In the genomic region with DNA sequence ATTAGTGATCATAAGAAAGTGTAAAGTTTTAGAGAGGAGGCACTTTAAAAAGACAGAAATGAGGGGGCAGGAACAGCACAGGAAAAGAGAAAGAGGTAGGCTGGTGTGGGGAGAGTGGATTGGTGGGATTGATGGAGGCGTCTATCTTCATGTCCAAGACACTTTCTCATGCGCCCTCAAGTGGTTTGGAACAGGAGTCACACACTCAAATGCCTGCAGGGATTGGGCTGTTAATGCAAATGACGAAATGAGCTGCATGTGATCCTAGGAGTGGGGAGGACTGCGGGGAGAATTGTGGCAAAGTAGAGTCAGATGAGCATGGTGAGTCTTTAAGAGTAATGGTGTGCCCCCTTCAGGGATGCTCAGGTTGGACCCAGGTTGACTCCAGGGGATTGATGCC, we compare ENCODE assay signal across 9 cellular contexts. TPM values are rescaled to one million over a fixed set of nuclear protein-coding genes. Genes with fewer than 3 reads are reported as not detected.
DNase-seq lines count a peak whose midpoint lies in the region; ATAC-seq, FAIRE-seq and TF ChIP-seq lines count a peak whose summit lies in the region.
"Had no signal": no experiment of that assay in that cellular context is flagged by ENCODE, and none has a peak within 500 bp of the region (broad histone marks: within the 10 kb centered on the region; RNA-seq: fewer than 3 reads in every experiment).

No MANE protein-coding gene starts in this region.

- WGBS in heart right ventricle, 2 donors, result 8 to 44% methylated on average over 4 of the region's 4 CpGs
- WGBS in H1 (ENCODE audit: extremely low coverage in 1 of 2, insufficient coverage in 1 of 2, insufficient read length in 1 of 2, insufficient replicate concordance in 2 of 2, low coverage in 1 of 2, low lambda C conversion rate in 2 of 2, missing lambda C conversion rate in 1 of 2), 2 experiments, result 59% methylated on average over 4 of the region's 4 CpGs; no CpG with 5 or more reads in 1 of the 2 experiments

- peaks cover 0 to 34% (median 3%) of the 10 kb centered on the region in 7 donors for H3K27me3 ChIP-seq in heart right ventricle
- no peaks in the 10 kb centered on the region for H3K27me3 ChIP-seq in H1 (replicated peaks in 1 of 4; ENCODE audit: control insufficient read depth in 3 of 4, extremely low read depth in 1 of 4, insufficient read depth in 3 of 4, low read length in 3 of 4)
- no peaks in the 10 kb centered on the region for H3K27me3 ChIP-seq in right atrium auricular region

- no peak overlapping the region for H2BK12ac ChIP-seq in H1 (ENCODE audit: low read depth, low read length)

- H4K91ac ChIP-seq in H1 (replicated peaks; ENCODE audit: insufficient read length, low read length), result no peak overlapping the region

- H4K5ac ChIP-seq in H1 (ENCODE audit: insufficient read length, low read depth, low read length), result no peak overlapping the region

- ATAC-seq in heart right ventricle (peak in 3 of 8 donors; percentile 30 to 56 (median 51)), left ventricle myocardium superior (no peak), GM19023 (IDR thresholded peaks at IDR 0.05; ENCODE audit: unreplicated experiment) (no peak), HG03460 (IDR thresholded peaks at IDR 0.05; ENCODE audit: unreplicated experiment) (no peak)

- CTCF ChIA-PET in H1 (lab: Charles Lee; ENCODE audit: partially characterized antibody), result interaction anchor here (0.6 to 2.6 kb wide), 14 partner anchors 11 to 250 kb away, joined by 3 to 11 read pairs (median 3); no protein-coding TSS in a partner anchor

- H4K20me1 ChIP-seq in H1 (replicated peaks in 1 of 2; ENCODE audit: control insufficient read depth in 1 of 2, insufficient read depth in 2 of 2, low read length in 2 of 2), result no peaks in the 10 kb centered on the region

- no peak overlapping the region for H3K4me2 ChIP-seq in H1 (ENCODE audit: insufficient read depth in 1 of 2, low read depth in 2 of 2, low read length in 2 of 2)

- H2BK15ac ChIP-seq in H1 (ENCODE audit: low read length), result no peak overlapping the region

- H2BK120ac ChIP-seq in H1 (replicated peaks; ENCODE audit: low read depth, low read length), result no peak overlapping the region

- TF ChIP-seq RAD21 in H1 (IDR thresholded peaks at IDR 0.05 in 1 of 2, conservative IDR thresholded peaks at IDR 0.05 in 1 of 2; ENCODE audit: low read depth in 2 of 2, low read length in 2 of 2), result peak; percentile 35 to 56; a peak in 3 of 4 replicates

- no peak overlapping the region for H2BK20ac ChIP-seq in H1 (ENCODE audit: low read length)

- no peak overlapping the region for H3K4me3 ChIP-seq in heart right ventricle
- H3K4me3 ChIP-seq in H1 (ENCODE audit: extremely low read depth in 1 of 4, insufficient read depth in 2 of 4, low read depth in 3 of 4, low read length in 4 of 4), result no peak overlapping the region
- H3K4me3 ChIP-seq in right atrium auricular region, result no peak overlapping the region

- no peak overlapping the region for H4K8ac ChIP-seq in H1 (ENCODE audit: extremely low read depth, insufficient read depth, low read length)

- H3K36me3 ChIP-seq in heart right ventricle (no peaks in the 10 kb centered on the region), H1 (ENCODE audit: control insufficient read depth in 2 of 4, insufficient read depth in 4 of 4, low read length in 3 of 4) (no peaks in the 10 kb centered on the region), right atrium auricular region (no peaks in the 10 kb centered on the region)

- TF ChIP-seq CTCF in heart right ventricle (IDR thresholded peaks at IDR 0.05) (peak in 7 of 9 donors; percentile 28 to 56 (median 41)), H1 (IDR thresholded peaks at IDR 0.05; ENCODE audit: control extremely low read depth in 1 of 3, insufficient read depth in 1 of 3, low read depth in 1 of 3, low read length in 3 of 3) (peak; percentile 2 to 64 (median 48); a peak in 3 of 4 replicates), right atrium auricular region (IDR thresholded peaks at IDR 0.05) (peak in 1 of 2 donors; percentile 67)

- no peaks in the 10 kb centered on the region for H3K23me2 ChIP-seq in H1 (ENCODE audit: low read depth, low read length)

- no peak overlapping the region for H3K9ac ChIP-seq in H1 (replicated peaks in 1 of 4; ENCODE audit: extremely low read depth in 1 of 4, low read depth in 3 of 4, low read length in 3 of 4)

- TF ChIP-seq EP300 in H1 (IDR thresholded peaks at IDR 0.05; ENCODE audit: borderline replicate concordance in 1 of 2, low read depth in 2 of 2, low read length in 2 of 2), result no peak

- DNase-seq in heart right ventricle (peak in 1 of 2 donors; percentile 9), left ventricle myocardium superior (no peak), NCI-H524 (lab: John Stamatoyannopoulos, UW) (peak; percentile 15 to 68), H1 (ENCODE audit: low read depth in 1 of 2, low spot score in 2 of 2) (no peak), pulmonary artery endothelial cell (ENCODE audit: low read depth, low spot score) (peak; percentile 4), right atrium auricular region (ENCODE audit: low spot score) (no peak)

- H3K79me2 ChIP-seq in H1 (ENCODE audit: control insufficient read depth in 1 of 2, insufficient read depth in 2 of 2, low read length in 2 of 2), result no peaks in the 10 kb centered on the region

- peak overlapping the region; percentile 84; the same call in 1 of the 2 replicates for H2AFZ ChIP-seq in H1 (ENCODE audit: low read length)

- TF ChIP-seq POLR2A in H1 (IDR thresholded peaks at IDR 0.05; ENCODE audit: control extremely low read depth in 1 of 2, low read depth in 2 of 2, low read length in 2 of 2), result no peak

- FAIRE-seq in H1 (lab: Jason Lieb, UNC), result peak; percentile 58
- FAIRE-seq: GM18507 had no signal

- H3K56ac ChIP-seq in H1 (replicated peaks; ENCODE audit: insufficient read length, low read depth, low read length), result no peak overlapping the region

- no peak overlapping the region for H3K4ac ChIP-seq in H1 (replicated peaks; ENCODE audit: insufficient read length, low read depth, low read length)

- no peak overlapping the region for H3K14ac ChIP-seq in H1 (ENCODE audit: insufficient read length)

- no peaks in the 10 kb centered on the region for H3K79me1 ChIP-seq in H1 (ENCODE audit: low read depth, low read length)

- H3K18ac ChIP-seq in H1 (ENCODE audit: extremely low read depth, low read length), result no peak overlapping the region

- intact Hi-C loops in heart right ventricle (cut with DNase I), result no loop called here
- intact Hi-C loops in left ventricle myocardium superior (cut with micrococcal nuclease), result no loop called here

- POLR2A ChIA-PET in H1 (lab: Charles Lee; ENCODE audit: partially characterized antibody), result no interaction called here

- no peak overlapping the region for H2AK5ac ChIP-seq in H1 (ENCODE audit: low read depth, low read length)

- no peak overlapping the region for H2BK5ac ChIP-seq in H1 (ENCODE audit: low read depth, low read length)

- H3K23ac ChIP-seq in H1 (ENCODE audit: insufficient read length), result no peak overlapping the region

- H3K27ac ChIP-seq in heart right ventricle (no peak overlapping the region), H1 (ENCODE audit: low read depth, low read length) (no peak overlapping the region), right atrium auricular region (no peak overlapping the region)

- H3K4me1 ChIP-seq in heart right ventricle, result peaks cover 0 to 2% (median 0%) of the 10 kb centered on the region in 9 donors
- H3K4me1 ChIP-seq in H1 (replicated peaks in 1 of 4; ENCODE audit: control insufficient read depth in 3 of 4, insufficient read depth in 4 of 4, low read length in 3 of 4), result peaks cover 0 to 3% (median 0%) of the 10 kb centered on the region in 4 experiments; a peak in 2 of 7 replicates
- no peaks in the 10 kb centered on the region for H3K4me1 ChIP-seq in right atrium auricular region

- H3K9me3 ChIP-seq in heart right ventricle (no peaks in the 10 kb centered on the region), H1 (ENCODE audit: insufficient read depth in 2 of 2, low read depth in 1 of 2, low read length in 1 of 2) (no peaks in the 10 kb centered on the region), right atrium auricular region (no peaks in the 10 kb centered on the region)

RNA-seq across cellular contexts. Expression of a gene that starts 5.5 kb away (rescaled TPM):
- not detected for total RNA-seq in heart right ventricle
- polyA plus RNA-seq in heart right ventricle, result not detected
- total RNA-seq in left ventricle myocardium superior, result not detected
- not detected in 2 replicates for total RNA-seq in H1 (2021; fragmentation: NEBNext Ultra II Directional; extraction: Animal tissue kit (Norgen Biotek cat#: 25700))
- not detected in 2 replicates for polyA plus RNA-seq in H1 (2011; rRNA removed)
- not detected for polyA plus RNA-seq in H1 (2011; cell fraction: cytosol; rRNA removed)
- not detected for polyA plus RNA-seq in H1 (2011; cell fraction: nucleus; rRNA removed)
- not detected in 4 replicates for polyA plus RNA-seq in H1 (2012, experiment 1 of 2)
- polyA plus RNA-seq in H1 (2012, experiment 2 of 2), result not detected
- polyA plus RNA-seq in H1 (2013, experiment 1 of 2), result not detected
- not detected for polyA plus RNA-seq in H1 (2013, experiment 2 of 2)
- polyA minus RNA-seq in H1 (2011; rRNA and poly(A)+ RNA removed), result not detected in 2 replicates
- not detected for polyA minus RNA-seq in H1 (2011; cell fraction: cytosol; rRNA and poly(A)+ RNA removed)
- not detected for polyA minus RNA-seq in H1 (2011; cell fraction: nucleus; rRNA and poly(A)+ RNA removed)
- total RNA-seq in pulmonary artery endothelial cell, result not detected in 2 replicates
- total RNA-seq in right atrium auricular region, result not detected

RNA-seq across cellular contexts. Expression of a gene that starts 45.1 kb away (rescaled TPM):
- total RNA-seq in heart right ventricle (10 to 100 TPM; 30.5 to 47.1 (median 36.5) TPM), left ventricle myocardium superior (32.1 TPM), pulmonary artery endothelial cell (15.6 and 18.5 TPM in 2 replicates), right atrium auricular region (10 to 100 TPM; 21.5 to 36.4 TPM)
- polyA plus RNA-seq in heart right ventricle (10 to 100 TPM; 18.1 to 19.9 TPM), H1 (2011; rRNA removed) (18.5 TPM in 2 replicates)
- total RNA-seq in H1 (2021; fragmentation: NEBNext Ultra II Directional; extraction: Animal tissue kit (Norgen Biotek cat#: 25700)), result 30.4 and 32.2 TPM in 2 replicates
- 14.2 TPM for polyA plus RNA-seq in H1 (2011; cell fraction: cytosol; rRNA removed)
- 15.6 TPM for polyA plus RNA-seq in H1 (2011; cell fraction: nucleus; rRNA removed)
- 21.1 to 25.1 TPM (median 22.7 TPM) in 4 replicates for polyA plus RNA-seq in H1 (2012, experiment 1 of 2)
- polyA plus RNA-seq in H1 (2012, experiment 2 of 2), result 26.6 TPM
- polyA plus RNA-seq in H1 (2013, experiment 1 of 2), result 32.5 TPM
- polyA plus RNA-seq in H1 (2013, experiment 2 of 2), result 42.1 TPM
- 31.3 and 32.5 TPM in 2 replicates for polyA minus RNA-seq in H1 (2011; rRNA and poly(A)+ RNA removed)
- polyA minus RNA-seq in H1 (2011; cell fraction: cytosol; rRNA and poly(A)+ RNA removed), result 14.6 TPM
- polyA minus RNA-seq in H1 (2011; cell fraction: nucleus; rRNA and poly(A)+ RNA removed), result 12.3 TPM

RNA-seq across cellular contexts. Expression of a gene that starts 49.3 kb away (rescaled TPM):
- total RNA-seq in heart right ventricle, result 1 to 10 TPM in 3 of 10 donors, under 1 TPM in 5, not detected in 2; 0.28 to 2.8 (median 0.39) TPM
- 1 to 10 TPM in 1 of 2 donors, under 1 TPM in 1; 0.04 to 1.2 TPM for polyA plus RNA-seq in heart right ventricle
- total RNA-seq in left ventricle myocardium superior, result 0.22 TPM
- not detected in 2 replicates for total RNA-seq in H1 (2021; fragmentation: NEBNext Ultra II Directional; extraction: Animal tissue kit (Norgen Biotek cat#: 25700))
- 0.24 and 0.30 TPM in 2 replicates for polyA plus RNA-seq in H1 (2011; rRNA removed)
- polyA plus RNA-seq in H1 (2011; cell fraction: cytosol; rRNA removed), result 0.17 TPM
- 0.19 TPM for polyA plus RNA-seq in H1 (2011; cell fraction: nucleus; rRNA removed)
- 0.16 to 0.28 TPM (median 0.17 TPM) in 3 of 4 replicates, not detected in the other for polyA plus RNA-seq in H1 (2012, experiment 1 of 2)
- polyA plus RNA-seq in H1 (2012, experiment 2 of 2), result 0.05 TPM
- polyA plus RNA-seq in H1 (2013, experiment 1 of 2), result not detected
- 0.04 TPM for polyA plus RNA-seq in H1 (2013, experiment 2 of 2)
- polyA minus RNA-seq in H1 (2011; rRNA and poly(A)+ RNA removed), result 0.51 and 0.60 TPM in 2 replicates
- polyA minus RNA-seq in H1 (2011; cell fraction: cytosol; rRNA and poly(A)+ RNA removed), result not detected
- polyA minus RNA-seq in H1 (2011; cell fraction: nucleus; rRNA and poly(A)+ RNA removed), result not detected
- total RNA-seq in pulmonary artery endothelial cell, result not detected in 2 replicates
- not detected for total RNA-seq in right atrium auricular region

Comparison
In these comparisons a context has a peak if more than half of its experiments do, and no peak if none do; other contexts are left out.
1. DNase-seq: peak in NCI-H524 (2 of 2) and pulmonary artery endothelial cell (single experiment); none in left ventricle myocardium superior (single experiment), H1 (0 of 2) and right atrium auricular region (single experiment).